In genomic region chr9:113309204-113309813, GRCh38 we compare ENCODE assay signal across 9 cellular contexts. TPM values are rescaled to one million over a fixed set of nuclear protein-coding genes. Genes with fewer than 3 reads are reported as not detected.
DNase-seq lines count a peak whose midpoint lies in the region; ATAC-seq, FAIRE-seq and TF ChIP-seq lines count a peak whose summit lies in the region.
"Had no signal": no experiment of that assay in that cellular context is flagged by ENCODE, and none has a peak within 500 bp of the region (broad histone marks: within the 10 kb centered on the region; RNA-seq: fewer than 3 reads in every experiment).

No MANE protein-coding gene starts in this region.

- H3K27me3 ChIP-seq in GM12878 (replicated peaks in 1 of 2; ENCODE audit: control insufficient read depth in 2 of 2, insufficient read depth in 2 of 2, low read length in 1 of 2) = no peaks in the 10 kb centered on the region
- no peaks in the 10 kb centered on the region for H3K27me3 ChIP-seq in vagina

- TF ChIP-seq CTCF in GM12872 (IDR thresholded peaks at IDR 0.05; ENCODE audit: insufficient read depth, low read depth, low read length) (peak; percentile 55), GM12878 (IDR thresholded peaks at IDR 0.05 in 2 of 3, conservative IDR thresholded peaks at IDR 0.05 in 1 of 3; ENCODE audit: control insufficient read depth in 2 of 3, extremely low read depth in 1 of 3, insufficient read depth in 1 of 3, low read depth in 3 of 3, low read length in 3 of 3) (peak; percentile 56 to 73 (median 62); a peak in 5 of 6 replicates), vagina (IDR thresholded peaks at IDR 0.05) (peak in 2 of 3 experiments; percentile 21 to 40)

- 2% methylated on average over 2 of the region's 2 CpGs for WGBS in GM12878 (ENCODE audit: insufficient coverage, insufficient replicate concordance, low lambda C conversion rate, missing lambda C conversion rate)

- H3K27ac ChIP-seq in GM12878 (ENCODE audit: control insufficient read depth, insufficient read depth) = no peak overlapping the region
- no peak overlapping the region for H3K27ac ChIP-seq in vagina

- no peak for TF ChIP-seq POLR2A in GM12878 (IDR thresholded peaks at IDR 0.05; ENCODE audit: low read depth, low read length)
- TF ChIP-seq POLR2A in vagina (IDR thresholded peaks at IDR 0.05) = no peak

- SMC1A ChIA-PET in GM12878 (lab: Charles Lee; ENCODE audit: uncharacterized antibody, unreplicated experiment) = interaction anchor here (0.6 to 3.3 kb wide), 7 partner anchors 10 to 349 kb away, joined by 3 to 14 read pairs (median 5); partner anchors contain the start of genes C9orf43 and POLE3

- H3K27me3 Mint-ChIP-seq in activated T-helper 2 cell treated with anti-CD3 and anti-CD28 coated beads, Interferon-gamma antibody, Interleukin-2, Interleukin-4, amounts not matched to agents 10 μg/mL and 5 μg/mL and 100 μg/mL, durations not matched to agents 14 hours and 24 hours and 36 hours (ENCODE audit: low read depth) = peaks cover 3% of the 10 kb centered on the region

- no peak for TF ChIP-seq EP300 in GM12878 (IDR thresholded peaks at IDR 0.05; ENCODE audit: borderline replicate concordance in 1 of 2, control insufficient read depth in 1 of 2, low read depth in 2 of 2, low read length in 2 of 2)

- in situ Hi-C loops in GM12878 (cut with MboI) = no loop called here

- CTCF ChIA-PET in GM12878 (lab: Yijun Ruan, JAX) = interaction anchor here (0.6 to 2.8 kb wide), 17 partner anchors 11 to 995 kb away, joined by 3 to 18 read pairs (median 4); partner anchors contain the start of genes CDC26 and WDR31

- H3K4me1 ChIP-seq in GM12878 (ENCODE audit: control insufficient read depth, insufficient read depth, low read length) = no peaks in the 10 kb centered on the region
- no peaks in the 10 kb centered on the region for H3K4me1 ChIP-seq in vagina

- H3K9me3 Mint-ChIP-seq in activated T-helper 2 cell treated with anti-CD3 and anti-CD28 coated beads, Interferon-gamma antibody, Interleukin-2, Interleukin-4, amounts not matched to agents 10 μg/mL and 5 μg/mL and 100 μg/mL, durations not matched to agents 14 hours and 24 hours and 36 hours = no peaks in the 10 kb centered on the region
- H3K9me3 Mint-ChIP-seq: IgD-negative memory B cell had no signal

- no peak overlapping the region for H3K4me2 ChIP-seq in GM12878 (ENCODE audit: control insufficient read depth, insufficient read depth)

- no peak overlapping the region for H3K9ac ChIP-seq in GM12878 (ENCODE audit: control insufficient read depth, insufficient read depth, low read length)

- no peaks in the 10 kb centered on the region for H3K36me3 Mint-ChIP-seq in activated T-helper 2 cell treated with anti-CD3 and anti-CD28 coated beads, Interferon-gamma antibody, Interleukin-2, Interleukin-4, amounts not matched to agents 10 μg/mL and 5 μg/mL and 100 μg/mL, durations not matched to agents 14 hours and 24 hours and 36 hours (ENCODE audit: low read depth)
- H3K36me3 Mint-ChIP-seq: IgD-negative memory B cell had no signal

- no peak overlapping the region for H3K4me3 Mint-ChIP-seq in activated T-helper 2 cell treated with anti-CD3 and anti-CD28 coated beads, Interferon-gamma antibody, Interleukin-2, Interleukin-4, amounts not matched to agents 10 μg/mL and 5 μg/mL and 100 μg/mL, durations not matched to agents 14 hours and 24 hours and 36 hours (ENCODE audit: low read depth)
- H3K4me3 Mint-ChIP-seq: IgD-negative memory B cell had no signal

- POLR2A ChIA-PET in GM12878 (lab: Charles Lee) = interaction anchor here (0.7 kb wide), 1 partner anchor 121 kb away, joined by 7 read pairs; no protein-coding TSS in a partner anchor

- H3K4me3 ChIP-seq in GM12878 (no peak overlapping the region), vagina (no peak overlapping the region)

- ATAC-seq in GM12878 = peak; percentile 65

- H3K79me2 ChIP-seq in GM12878 (ENCODE audit: control insufficient read depth, insufficient read depth, low read length) = no peaks in the 10 kb centered on the region

- no peaks in the 10 kb centered on the region for H4K20me1 ChIP-seq in GM12878 (ENCODE audit: control insufficient read depth, insufficient read depth)

- peak; percentile 81 for FAIRE-seq in GM12878 (lab: Jason Lieb, UNC)

- RAD21 ChIA-PET in GM12878 (lab: Charles Lee; ENCODE audit: unreplicated experiment) = interaction anchor here (1.1 to 2.6 kb wide), 3 partner anchors 35 to 349 kb away, joined by 4 to 7 read pairs (median 5); partner anchors contain the start of gene CDC26

- peaks cover 12% of the 10 kb centered on the region for H3K4me1 Mint-ChIP-seq in activated T-helper 2 cell treated with anti-CD3 and anti-CD28 coated beads, Interferon-gamma antibody, Interleukin-2, Interleukin-4, amounts not matched to agents 10 μg/mL and 5 μg/mL and 100 μg/mL, durations not matched to agents 14 hours and 24 hours and 36 hours (ENCODE audit: low read depth)
- H3K4me1 Mint-ChIP-seq: IgD-negative memory B cell had no signal

- DNase-seq in Ammon's horn (ENCODE audit: low spot score) = peak; percentile 69
- peak; percentile 57 for DNase-seq in NCI-H82 (lab: John Stamatoyannopoulos, UW)
- no peak for DNase-seq in GM12878 (ENCODE audit: low read depth, low spot score)
- DNase-seq in kidney glomerular epithelial cell (lab: John Stamatoyannopoulos, UW) = peak; percentile 15
- DNase-seq in vagina (ENCODE audit: extremely low spot score in 2 of 2) = no peak
- DNase-seq in mesenteric fat pad (ENCODE audit: low spot score) = no peak
- DNase-seq in activated T-helper 2 cell treated with anti-CD3 and anti-CD28 coated beads, Interferon-gamma antibody, Interleukin-2, Interleukin-4, amounts not matched to agents 10 μg/mL and 5 μg/mL and 100 μg/mL, durations not matched to agents 14 hours and 24 hours and 36 hours (ENCODE audit: low spot score) = no peak

- H3K9me3 ChIP-seq in GM12878 (replicated peaks; ENCODE audit: control insufficient read depth, insufficient read depth, low read length) (no peaks in the 10 kb centered on the region), vagina (no peaks in the 10 kb centered on the region)

- no peaks in the 10 kb centered on the region for H3K36me3 ChIP-seq in GM12878 (ENCODE audit: control insufficient read depth in 2 of 2, insufficient read depth in 2 of 2, low read length in 1 of 2)
- H3K36me3 ChIP-seq in vagina = no peaks in the 10 kb centered on the region

- intact Hi-C loops in GM12878 (cut with micrococcal nuclease; ENCODE audit: unreplicated experiment) (loop anchor here (1.0 to 2.0 kb wide), 2 partner anchors 98 to 349 kb away; no protein-coding TSS in a partner anchor), vagina (cut with DNase I) (no loop called here)
- intact Hi-C loops in activated T-helper 2 cell treated with anti-CD3 and anti-CD28 coated beads, Interferon-gamma antibody, Interleukin-2, Interleukin-4, amounts not matched to agents 10 μg/mL and 5 μg/mL and 100 μg/mL, durations not matched to agents 14 hours and 24 hours and 36 hours (cut with micrococcal nuclease) = loop anchor here (1.0 to 2.0 kb wide), 5 partner anchors 35 to 98 kb away; partner anchors contain the start of genes ALAD, BSPRY, CDC26 and HDHD3

- H2AFZ ChIP-seq in GM12878 (ENCODE audit: control insufficient read depth, low read depth, low read length) = no peak overlapping the region

- no peak overlapping the region for H3K27ac Mint-ChIP-seq in activated T-helper 2 cell treated with anti-CD3 and anti-CD28 coated beads, Interferon-gamma antibody, Interleukin-2, Interleukin-4, amounts not matched to agents 10 μg/mL and 5 μg/mL and 100 μg/mL, durations not matched to agents 14 hours and 24 hours and 36 hours
- H3K27ac Mint-ChIP-seq: IgD-negative memory B cell had no signal

- no TSS peak for BruUV-seq in GM12878 (replicated peaks; lab: Mats Ljungman, UMichigan)

- peak; percentile 91 for TF ChIP-seq RAD21 in GM12878 (IDR thresholded peaks at IDR 0.05; ENCODE audit: insufficient read depth, low read depth, low read length)

RNA-seq across cellular contexts. Expression of gene RNF183, which starts 6.1 kb away (rescaled TPM):
- 0.58 TPM in 1 of 2 replicates, not detected in the other for total RNA-seq in GM12878 (2013; cell fraction: nucleolus; rRNA removed)
- total RNA-seq in GM12878 (2014; rRNA removed) (0.05 and 0.06 TPM in 2 replicates), GM12878 (2014; rRNA removed; fragmentation: Illumina TruSeq; extraction: Trizol) (not detected in 2 replicates), GM12878 (2021) (not detected in 2 replicates), vagina (not detected), mesenteric fat pad (not detected)
- polyA plus RNA-seq in GM12878 (2011; ENCODE audit: low read depth) = 0.12 TPM
- polyA plus RNA-seq in GM12878 (2011; rRNA removed) (0.26 and 0.75 TPM in 2 replicates), GM12878 (2014; fragmentation: Illumina TruSeq; extraction: Trizol) (0.03 TPM in 1 of 2 replicates, not detected in the other), GM12878 (2014; fragmentation: Nextera tagmentation; extraction: Ambion mirVana) (not detected), GM12878 (2014; rRNA removed) (0.08 TPM in 1 of 2 replicates, not detected in the other), GM12878 (2016; fragmentation: Nextera tagmentation; extraction: Ambion mirVana) (not detected)
- polyA plus RNA-seq in GM12878 (2011; cell fraction: cytosol; rRNA removed) = 0.28 and 0.30 TPM in 2 replicates
- polyA plus RNA-seq in GM12878 (2011; cell fraction: nucleus; rRNA removed) = 0.69 and 1.8 TPM in 2 replicates
- polyA plus RNA-seq in GM12878 (2012) = 0.27 and 0.28 TPM in 2 replicates
- polyA minus RNA-seq in GM12878 (2011; rRNA and poly(A)+ RNA removed) = 0.10 TPM in 1 of 2 replicates, not detected in the other
- not detected in 2 replicates for polyA minus RNA-seq in GM12878 (2011; cell fraction: cytosol; rRNA and poly(A)+ RNA removed)
- 0.12 TPM in 1 of 2 replicates, not detected in the other for polyA minus RNA-seq in GM12878 (2011; cell fraction: nucleus; rRNA and poly(A)+ RNA removed)
- total RNA-seq in activated T-helper 2 cell treated with anti-CD3 and anti-CD28 coated beads, Interferon-gamma antibody, Interleukin-2, Interleukin-4, amounts not matched to agents 10 μg/mL and 5 μg/mL and 100 μg/mL, durations not matched to agents 14 hours and 24 hours and 36 hours = 0.30 TPM in 1 of 2 replicates, not detected in the other
- polyA plus RNA-seq: IgD-negative memory B cell had no signal

RNA-seq across cellular contexts. Expression of gene WDR31, which starts 30.8 kb away (rescaled TPM):
- total RNA-seq in GM12878 (2013; cell fraction: nucleolus; rRNA removed) = 0.71 and 0.84 TPM in 2 replicates
- 0.40 and 0.65 TPM in 2 replicates for total RNA-seq in GM12878 (2014; rRNA removed)
- total RNA-seq in GM12878 (2014; rRNA removed; fragmentation: Illumina TruSeq; extraction: Trizol) = 0.72 and 0.97 TPM in 2 replicates
- total RNA-seq in GM12878 (2021) = 0.97 and 1.1 TPM in 2 replicates
- polyA plus RNA-seq in GM12878 (2011; ENCODE audit: low read depth) = 0.67 TPM
- polyA plus RNA-seq in GM12878 (2011; rRNA removed) = 0.41 and 0.45 TPM in 2 replicates
- 0.36 and 0.42 TPM in 2 replicates for polyA plus RNA-seq in GM12878 (2011; cell fraction: cytosol; rRNA removed)
- 0.13 and 0.72 TPM in 2 replicates for polyA plus RNA-seq in GM12878 (2011; cell fraction: nucleus; rRNA removed)
- polyA plus RNA-seq in GM12878 (2012) = 0.47 and 0.77 TPM in 2 replicates
- polyA plus RNA-seq in GM12878 (2014; fragmentation: Illumina TruSeq; extraction: Trizol) = 1.1 and 1.6 TPM in 2 replicates
- under 1 TPM; 0.26 to 0.29 TPM for polyA plus RNA-seq in GM12878 (2014; fragmentation: Nextera tagmentation; extraction: Ambion mirVana)
- 0.67 and 0.87 TPM in 2 replicates for polyA plus RNA-seq in GM12878 (2014; rRNA removed)
- 1 to 10 TPM; 1.1 to 1.7 TPM for polyA plus RNA-seq in GM12878 (2016; fragmentation: Nextera tagmentation; extraction: Ambion mirVana)
- polyA minus RNA-seq in GM12878 (2011; rRNA and poly(A)+ RNA removed) = 1.2 and 1.7 TPM in 2 replicates
- polyA minus RNA-seq in GM12878 (2011; cell fraction: cytosol; rRNA and poly(A)+ RNA removed) = 0.21 and 0.53 TPM in 2 replicates
- 0.19 and 0.24 TPM in 2 replicates for polyA minus RNA-seq in GM12878 (2011; cell fraction: nucleus; rRNA and poly(A)+ RNA removed)
- total RNA-seq in vagina = 2.0 TPM
- 4.9 TPM for total RNA-seq in mesenteric fat pad
- 1.9 and 2.1 TPM in 2 replicates for total RNA-seq in activated T-helper 2 cell treated with anti-CD3 and anti-CD28 coated beads, Interferon-gamma antibody, Interleukin-2, Interleukin-4, amounts not matched to agents 10 μg/mL and 5 μg/mL and 100 μg/mL, durations not matched to agents 14 hours and 24 hours and 36 hours

RNA-seq across cellular contexts. Expression of gene PRPF4, which starts 33.9 kb away (rescaled TPM):
- 27.6 and 28.1 TPM in 2 replicates for total RNA-seq in GM12878 (2013; cell fraction: nucleolus; rRNA removed)
- total RNA-seq in GM12878 (2014; rRNA removed) (39.5 and 43.3 TPM in 2 replicates), GM12878 (2014; rRNA removed; fragmentation: Illumina TruSeq; extraction: Trizol) (38.4 and 39.0 TPM in 2 replicates), GM12878 (2021) (28.6 and 31.7 TPM in 2 replicates), vagina (11.8 TPM), mesenteric fat pad (18.3 TPM)
- 20.0 TPM for polyA plus RNA-seq in GM12878 (2011; ENCODE audit: low read depth)
- polyA plus RNA-seq in GM12878 (2011; rRNA removed) (18.0 and 28.4 TPM in 2 replicates), GM12878 (2014; fragmentation: Illumina TruSeq; extraction: Trizol) (43.5 and 49.9 TPM in 2 replicates), GM12878 (2014; fragmentation: Nextera tagmentation; extraction: Ambion mirVana) (10 to 100 TPM; 23.0 to 43.5 TPM), GM12878 (2014; rRNA removed) (26.3 and 31.2 TPM in 2 replicates), GM12878 (2016; fragmentation: Nextera tagmentation; extraction: Ambion mirVana) (10 to 100 TPM; 46.7 to 48.1 TPM)
- polyA plus RNA-seq in GM12878 (2011; cell fraction: cytosol; rRNA removed) = 24.1 and 29.7 TPM in 2 replicates
- polyA plus RNA-seq in GM12878 (2011; cell fraction: nucleus; rRNA removed) = 12.8 and 19.8 TPM in 2 replicates
- 22.1 and 25.5 TPM in 2 replicates for polyA plus RNA-seq in GM12878 (2012)
- 16.4 and 19.3 TPM in 2 replicates for polyA minus RNA-seq in GM12878 (2011; rRNA and poly(A)+ RNA removed)
- 6.5 and 11.5 TPM in 2 replicates for polyA minus RNA-seq in GM12878 (2011; cell fraction: cytosol; rRNA and poly(A)+ RNA removed)
- 5.1 and 10.2 TPM in 2 replicates for polyA minus RNA-seq in GM12878 (2011; cell fraction: nucleus; rRNA and poly(A)+ RNA removed)
- 57.3 and 61.0 TPM in 2 replicates for total RNA-seq in activated T-helper 2 cell treated with anti-CD3 and anti-CD28 coated beads, Interferon-gamma antibody, Interleukin-2, Interleukin-4, amounts not matched to agents 10 μg/mL and 5 μg/mL and 100 μg/mL, durations not matched to agents 14 hours and 24 hours and 36 hours

RNA-seq across cellular contexts. Expression of gene CDC26, which starts 33.9 kb away (rescaled TPM):
- 4.2 and 4.8 TPM in 2 replicates for total RNA-seq in GM12878 (2013; cell fraction: nucleolus; rRNA removed)
- total RNA-seq in GM12878 (2014; rRNA removed) (32.1 and 33.7 TPM in 2 replicates), GM12878 (2014; rRNA removed; fragmentation: Illumina TruSeq; extraction: Trizol) (55.1 and 56.9 TPM in 2 replicates), GM12878 (2021) (28.2 and 28.9 TPM in 2 replicates), vagina (25.3 TPM), mesenteric fat pad (32.7 TPM)
- polyA plus RNA-seq in GM12878 (2011; ENCODE audit: low read depth) = 60.0 TPM
- polyA plus RNA-seq in GM12878 (2011; rRNA removed) (46.2 and 60.9 TPM in 2 replicates), GM12878 (2014; fragmentation: Illumina TruSeq; extraction: Trizol) (66.1 and 81.1 TPM in 2 replicates), GM12878 (2014; fragmentation: Nextera tagmentation; extraction: Ambion mirVana) (100 to 1,000 TPM; 140 to 156 TPM), GM12878 (2014; rRNA removed) (33.2 and 44.8 TPM in 2 replicates), GM12878 (2016; fragmentation: Nextera tagmentation; extraction: Ambion mirVana) (100 to 1,000 TPM in 1 of 2 experiments, 10 to 100 TPM in 1; 97.4 to 102 TPM)
- polyA plus RNA-seq in GM12878 (2011; cell fraction: cytosol; rRNA removed) = 15.8 and 23.8 TPM in 2 replicates
- polyA plus RNA-seq in GM12878 (2011; cell fraction: nucleus; rRNA removed) = 14.3 and 18.4 TPM in 2 replicates
- polyA plus RNA-seq in GM12878 (2012) = 42.9 and 50.7 TPM in 2 replicates
- polyA minus RNA-seq in GM12878 (2011; rRNA and poly(A)+ RNA removed) = 8.3 and 8.5 TPM in 2 replicates
- polyA minus RNA-seq in GM12878 (2011; cell fraction: cytosol; rRNA and poly(A)+ RNA removed) = 2.1 and 6.3 TPM in 2 replicates
- 2.8 and 3.4 TPM in 2 replicates for polyA minus RNA-seq in GM12878 (2011; cell fraction: nucleus; rRNA and poly(A)+ RNA removed)
- total RNA-seq in activated T-helper 2 cell treated with anti-CD3 and anti-CD28 coated beads, Interferon-gamma antibody, Interleukin-2, Interleukin-4, amounts not matched to agents 10 μg/mL and 5 μg/mL and 100 μg/mL, durations not matched to agents 14 hours and 24 hours and 36 hours = 50.2 and 51.2 TPM in 2 replicates

RNA-seq across cellular contexts. Expression of gene BSPRY, which starts 40.0 kb away (rescaled TPM):
- total RNA-seq in GM12878 (2013; cell fraction: nucleolus; rRNA removed) = 0.22 and 0.92 TPM in 2 replicates
- total RNA-seq in GM12878 (2014; rRNA removed) (6.3 and 6.5 TPM in 2 replicates), GM12878 (2014; rRNA removed; fragmentation: Illumina TruSeq; extraction: Trizol) (3.3 and 3.8 TPM in 2 replicates), GM12878 (2021) (5.6 and 6.0 TPM in 2 replicates), vagina (3.9 TPM), mesenteric fat pad (0.19 TPM)
- polyA plus RNA-seq in GM12878 (2011; ENCODE audit: low read depth) = 0.87 TPM
- polyA plus RNA-seq in GM12878 (2011; rRNA removed) (0.40 and 0.45 TPM in 2 replicates), GM12878 (2014; fragmentation: Illumina TruSeq; extraction: Trizol) (2.7 and 4.4 TPM in 2 replicates), GM12878 (2014; fragmentation: Nextera tagmentation; extraction: Ambion mirVana) (1 to 10 TPM in 1 of 2 experiments, under 1 TPM in 1; 1.00 to 1.5 TPM), GM12878 (2014; rRNA removed) (6.1 and 6.3 TPM in 2 replicates), GM12878 (2016; fragmentation: Nextera tagmentation; extraction: Ambion mirVana) (1 to 10 TPM; 4.0 to 4.1 TPM)
- 0.53 and 0.55 TPM in 2 replicates for polyA plus RNA-seq in GM12878 (2011; cell fraction: cytosol; rRNA removed)
- 0.38 and 0.64 TPM in 2 replicates for polyA plus RNA-seq in GM12878 (2011; cell fraction: nucleus; rRNA removed)
- polyA plus RNA-seq in GM12878 (2012) = 1.0 and 1.9 TPM in 2 replicates
- polyA minus RNA-seq in GM12878 (2011; rRNA and poly(A)+ RNA removed) = 0.44 and 0.98 TPM in 2 replicates
- not detected in 2 replicates for polyA minus RNA-seq in GM12878 (2011; cell fraction: cytosol; rRNA and poly(A)+ RNA removed)
- 0.19 and 0.24 TPM in 2 replicates for polyA minus RNA-seq in GM12878 (2011; cell fraction: nucleus; rRNA and poly(A)+ RNA removed)
- 11.1 and 12.5 TPM in 2 replicates for total RNA-seq in activated T-helper 2 cell treated with anti-CD3 and anti-CD28 coated beads, Interferon-gamma antibody, Interleukin-2, Interleukin-4, amounts not matched to agents 10 μg/mL and 5 μg/mL and 100 μg/mL, durations not matched to agents 14 hours and 24 hours and 36 hours

Comparison
In these comparisons a context has a peak if more than half of its experiments do, and no peak if none do; other contexts are left out.
1. DNase-seq: peak in Ammon's horn (single experiment), NCI-H82 (single experiment) and kidney glomerular epithelial cell (single experiment); none in GM12878 (single experiment), vagina (0 of 2), mesenteric fat pad (single experiment) and activated T-helper 2 cell treated with anti-CD3 and anti-CD28 coated beads, Interferon-gamma antibody, Interleukin-2, Interleukin-4, amounts not matched to agents 10 μg/mL and 5 μg/mL and 100 μg/mL, durations not matched to agents 14 hours and 24 hours and 36 hours (single experiment).
2. Peak in every context shown above with its lines, with median percentiles within 50 percentile points of each other: CTCF ChIP-seq.